In genomic region chr10:62093863-62094291, GRCh38 we compare ENCODE assay signal across 8 cellular contexts.
A peak's percentile ranks its signal among the peaks of the same experiment; 100 is the strongest.
DNase-seq lines count a peak whose midpoint lies in the region; ATAC-seq and TF ChIP-seq lines count a peak whose summit lies in the region.
"Had no signal": no experiment of that assay in that cellular context is flagged by ENCODE, and none has a peak within 500 bp of the region (broad histone marks: within the 10 kb centered on the region; RNA-seq: fewer than 3 reads in every experiment).

No MANE protein-coding gene starts in this region.

- 63 to 65% methylated on average over 4 of the region's 4 CpGs for WGBS in body of pancreas, 2 donors
- 68 to 75% (median 71%) methylated on average over 4 of the region's 4 CpGs for WGBS in adrenal gland, 4 donors

- no peaks in the 10 kb centered on the region for H3K27me3 ChIP-seq in body of pancreas
- H3K27me3 ChIP-seq in kidney epithelial cell (ENCODE audit: control insufficient read depth, insufficient read depth, low read length): no peaks in the 10 kb centered on the region
- no peaks in the 10 kb centered on the region for H3K27me3 ChIP-seq in adrenal gland
- H3K27me3 ChIP-seq in WERI-Rb-1 (ENCODE audit: insufficient read depth, low read depth, severe bottlenecking): no peaks in the 10 kb centered on the region

- ATAC-seq in body of pancreas (peak; percentile 64), HG03342 (IDR thresholded peaks at IDR 0.05; ENCODE audit: unreplicated experiment) (no peak)

- DNase-seq in HK-2 (ENCODE audit: unreplicated experiment) (peak; percentile 32), body of pancreas (no peak), kidney epithelial cell (ENCODE audit: low read depth) (peak; percentile 53), superior temporal gyrus (ENCODE audit: extremely low spot score) (peak; percentile 29), adrenal gland (no peak), WERI-Rb-1 (no peak)
- DNase-seq: RPMI8226 had no signal

- intact Hi-C loops in body of pancreas (cut with DNase I): no loop called here
- intact Hi-C loops in adrenal gland (cut with DNase I): no loop called here

- H3K4me1 ChIP-seq in body of pancreas: peaks cover 32% of the 10 kb centered on the region
- peaks cover 12 to 27% of the 10 kb centered on the region in 2 donors for H3K4me1 ChIP-seq in adrenal gland (replicated peaks in 1 of 2)

- no peak for TF ChIP-seq POLR2A in body of pancreas (IDR thresholded peaks at IDR 0.05)
- no peak for TF ChIP-seq POLR2A in adrenal gland (IDR thresholded peaks at IDR 0.05)

- peaks cover 0 to 5% of the 10 kb centered on the region in 2 donors for H3K36me3 ChIP-seq in body of pancreas (replicated peaks in 1 of 2; ENCODE audit: insufficient read depth in 1 of 2, low read depth in 2 of 2)
- peaks cover 4% of the 10 kb centered on the region for H3K36me3 ChIP-seq in kidney epithelial cell (ENCODE audit: control insufficient read depth, insufficient read depth, low read length)
- peaks cover 0 to 29% of the 10 kb centered on the region in 2 donors for H3K36me3 ChIP-seq in adrenal gland (replicated peaks in 1 of 2)
- no peaks in the 10 kb centered on the region for H3K36me3 ChIP-seq in WERI-Rb-1

- H3K27ac ChIP-seq in body of pancreas (peak overlapping the region in 2 of 4 donors; percentile 14 to 72), adrenal gland (no peak overlapping the region), WERI-Rb-1 (no peak overlapping the region)

- no peak overlapping the region for H3K4me3 ChIP-seq in body of pancreas
- no peak overlapping the region for H3K4me3 ChIP-seq in kidney epithelial cell (ENCODE audit: low read depth, low read length)
- H3K4me3 ChIP-seq in adrenal gland: no peak overlapping the region
- H3K4me3 ChIP-seq in WERI-Rb-1 (ENCODE audit: low read depth, low read length): no peak overlapping the region

- H3K9me3 ChIP-seq in body of pancreas (no peaks in the 10 kb centered on the region), adrenal gland (replicated peaks in 1 of 3) (no peaks in the 10 kb centered on the region), WERI-Rb-1 (ENCODE audit: severe bottlenecking) (no peaks in the 10 kb centered on the region)

- no peak for TF ChIP-seq CTCF in body of pancreas (IDR thresholded peaks at IDR 0.05)
- no peak for TF ChIP-seq CTCF in kidney epithelial cell (IDR thresholded peaks at IDR 0.05; ENCODE audit: insufficient read depth, low read length, poor library complexity, severe bottlenecking)
- TF ChIP-seq CTCF in adrenal gland (IDR thresholded peaks at IDR 0.05): no peak
- TF ChIP-seq CTCF in WERI-Rb-1 (IDR thresholded peaks at IDR 0.05; ENCODE audit: low read depth, low read length): no peak

Comparison
In these comparisons a context has a peak if more than half of its experiments do, and no peak if none do; other contexts are left out.
1. DNase-seq: peak in HK-2 (single experiment), kidney epithelial cell (single experiment) and superior temporal gyrus (single experiment); none in body of pancreas (0 of 4), adrenal gland (0 of 7) and WERI-Rb-1 (single experiment).